Comparison of ENCODE assay signal across 8 cellular contexts in genomic region chr15:48250640-48251076, GRCh38. TPM values are rescaled to one million over a fixed set of nuclear protein-coding genes. Genes with fewer than 3 reads are reported as not detected.
DNase-seq lines count a peak whose midpoint lies in the region; ATAC-seq and TF ChIP-seq lines count a peak whose summit lies in the region.

No MANE protein-coding gene starts in this region.

- H4K20me1 ChIP-seq in IMR-90 (ENCODE audit: insufficient read depth, low read length) (no peaks in the 10 kb centered on the region), OCI-LY3 (ENCODE audit: insufficient read depth, low read length) (no peaks in the 10 kb centered on the region)

- TF ChIP-seq POLR2A in heart left ventricle (IDR thresholded peaks at IDR 0.05) (no peak), IMR-90 (IDR thresholded peaks at IDR 0.05; ENCODE audit: low read depth, low read length) (no peak)

- H3K27me3 ChIP-seq in heart left ventricle (peaks cover 0 to 5% (median 0%) of the 10 kb centered on the region in 9 donors), IMR-90 (ENCODE audit: control insufficient read depth, insufficient read depth, low read length) (peaks cover 6% of the 10 kb centered on the region), OCI-LY3 (ENCODE audit: low read depth, low read length) (peaks cover 15% of the 10 kb centered on the region; the same call in 1 of the 2 replicates), lower lobe of right lung (ENCODE audit: low read depth) (no peaks in the 10 kb centered on the region)

- H2BK120ac ChIP-seq in IMR-90 (ENCODE audit: low read depth, low read length), result no peak overlapping the region

- H3K4me3 ChIP-seq in heart left ventricle (no peak overlapping the region), IMR-90 (ENCODE audit: insufficient read depth, low read depth, low read length) (no peak overlapping the region), OCI-LY3 (ENCODE audit: low read length) (no peak overlapping the region), lower lobe of right lung (no peak overlapping the region)

- H3K4me2 ChIP-seq in IMR-90 (ENCODE audit: low read depth, low read length) (no peak overlapping the region), OCI-LY3 (ENCODE audit: low read length) (no peak overlapping the region)

- H2BK5ac ChIP-seq in IMR-90 (ENCODE audit: low read depth, low read length, poor library complexity, severe bottlenecking), result no peak overlapping the region

- ATAC-seq in heart left ventricle, result peak in 1 of 4 donors; percentile 28
- no peak for ATAC-seq in left ventricle myocardium superior
- peak; percentile 82 for ATAC-seq in IMR-90 (ENCODE audit: low read depth)
- peak in 1 of 2 donors; percentile 34 for ATAC-seq in lower lobe of right lung
- ATAC-seq in HG03135 (IDR thresholded peaks at IDR 0.05; ENCODE audit: unreplicated experiment), result no peak
- no peak for ATAC-seq in HG03469 (IDR thresholded peaks at IDR 0.05; ENCODE audit: unreplicated experiment)

- TF ChIP-seq RAD21 in IMR-90 (IDR thresholded peaks at IDR 0.05; ENCODE audit: low read length), result peak; percentile 77

- dilution Hi-C loops in IMR-90 (cut with HindIII; ENCODE audit: low sequenced_read_pairs, unreplicated experiment), result no loop called here

- no peak overlapping the region for H4K5ac ChIP-seq in IMR-90 (ENCODE audit: low read depth, low read length)

- no peak overlapping the region for H2BK20ac ChIP-seq in IMR-90 (ENCODE audit: low read depth, low read length)

- no peaks in the 10 kb centered on the region for H3K79me1 ChIP-seq in IMR-90 (ENCODE audit: low read depth in 1 of 2, low read length in 2 of 2)

- H3K23ac ChIP-seq in IMR-90 (ENCODE audit: low read depth, low read length), result no peak overlapping the region

- DNase-seq in heart left ventricle (peak in 3 of 5 donors; percentile 9 to 31 (median 20)), left ventricle myocardium superior (no peak), IMR-90 (peak; percentile 79), cerebellum (ENCODE audit: low spot score) (peak; percentile 36), lower lobe of right lung (no peak)

- no peak overlapping the region for H3K56ac ChIP-seq in IMR-90 (ENCODE audit: extremely low read depth, insufficient read depth, low read length)

- no peak overlapping the region for H4K91ac ChIP-seq in IMR-90 (ENCODE audit: insufficient read depth, low read depth, low read length)

- H3K79me2 ChIP-seq in OCI-LY3 (ENCODE audit: low read length), result no peaks in the 10 kb centered on the region

- 33 to 40% (median 39%) methylated on average over 6 of the region's 6 CpGs for WGBS in heart left ventricle, 4 donors
- 14% methylated on average over 1 of the region's 6 CpGs; no CpG with 5 or more reads in 1 of the 2 experiments for WGBS in IMR-90 (ENCODE audit: extremely low coverage in 2 of 2, insufficient read length in 1 of 2), 2 experiments

- no peak overlapping the region for H2AFZ ChIP-seq in IMR-90 (replicated peaks; ENCODE audit: low read length, poor library complexity)
- H2AFZ ChIP-seq in OCI-LY3 (ENCODE audit: low read depth, low read length), result no peak overlapping the region

- TF ChIP-seq CTCF in heart left ventricle (IDR thresholded peaks at IDR 0.05) (peak; percentile 21 to 61 (median 49)), IMR-90 (conservative IDR thresholded peaks at IDR 0.05; ENCODE audit: low read depth, low read length) (peak; percentile 75), OCI-LY3 (IDR thresholded peaks at IDR 0.05; ENCODE audit: low read depth, low read length) (peak; percentile 65), lower lobe of right lung (IDR thresholded peaks at IDR 0.05) (peak; percentile 46)

- no peaks in the 10 kb centered on the region for H3K9me3 ChIP-seq in heart left ventricle
- no peaks in the 10 kb centered on the region for H3K9me3 ChIP-seq in IMR-90 (ENCODE audit: control insufficient read depth, insufficient read depth, low read length)
- no peaks in the 10 kb centered on the region for H3K9me3 ChIP-seq in OCI-LY3 (ENCODE audit: insufficient read depth, low read length)
- no peaks in the 10 kb centered on the region for H3K9me3 ChIP-seq in lower lobe of right lung

- no peak overlapping the region for H2BK15ac ChIP-seq in IMR-90 (ENCODE audit: low read depth, low read length)

- POLR2A ChIA-PET in IMR-90 (lab: Charles Lee; ENCODE audit: unreplicated experiment), result no interaction called here

- no TSS peak for BruUV-seq in IMR-90 (replicated peaks; lab: Mats Ljungman, UMichigan)

- H3K9ac ChIP-seq in IMR-90 (ENCODE audit: low read depth, low read length) (no peak overlapping the region), OCI-LY3 (ENCODE audit: low read length) (no peak overlapping the region)

- CTCF ChIA-PET in IMR-90 (lab: Yijun Ruan, JAX), result interaction anchor here (0.6 to 1.9 kb wide), 3 partner anchors 13 to 260 kb away, joined by 3 to 4 read pairs (median 3); no protein-coding TSS in a partner anchor

- H4K8ac ChIP-seq in IMR-90 (ENCODE audit: low read depth in 2 of 2, low read length in 2 of 2), result no peak overlapping the region

- no peaks in the 10 kb centered on the region for H3K9me1 ChIP-seq in IMR-90 (ENCODE audit: insufficient read depth, low read length)

- H3K27ac ChIP-seq in heart left ventricle (no peak overlapping the region), IMR-90 (ENCODE audit: insufficient read depth, low read length) (no peak overlapping the region), OCI-LY3 (ENCODE audit: low read length) (no peak overlapping the region), lower lobe of right lung (no peak overlapping the region)

- no peak overlapping the region for H3K14ac ChIP-seq in IMR-90 (replicated peaks; ENCODE audit: low read depth, low read length)

- no peaks in the 10 kb centered on the region for H3K4me1 ChIP-seq in heart left ventricle
- no peaks in the 10 kb centered on the region for H3K4me1 ChIP-seq in IMR-90 (ENCODE audit: control insufficient read depth, insufficient read depth, low read length)
- no peaks in the 10 kb centered on the region for H3K4me1 ChIP-seq in OCI-LY3 (ENCODE audit: low read length)
- H3K4me1 ChIP-seq in lower lobe of right lung, result no peaks in the 10 kb centered on the region

- H3K36me3 ChIP-seq in heart left ventricle (no peaks in the 10 kb centered on the region), IMR-90 (ENCODE audit: control insufficient read depth, insufficient read depth, low read length) (no peaks in the 10 kb centered on the region), OCI-LY3 (replicated peaks; ENCODE audit: low read depth, low read length) (no peaks in the 10 kb centered on the region), lower lobe of right lung (no peaks in the 10 kb centered on the region)

- no peak overlapping the region for H3K18ac ChIP-seq in IMR-90 (ENCODE audit: low read depth, low read length)

- H2AK5ac ChIP-seq in IMR-90 (ENCODE audit: low read depth, low read length), result no peak overlapping the region

- no peak overlapping the region for H2AK9ac ChIP-seq in IMR-90 (replicated peaks; ENCODE audit: low read depth, low read length, poor library complexity)

- in situ Hi-C loops in IMR-90 (cut with MboI; ENCODE audit: low sequenced_read_pairs), result no loop called here

- intact Hi-C loops in heart left ventricle (cut with DNase I) (loop anchor here in 4 of 10 donors (5.0 to 10.0 kb wide), 2 partner anchors 138 to 1056 kb away; no protein-coding TSS in a partner anchor), left ventricle myocardium superior (cut with micrococcal nuclease) (no loop called here), IMR-90 (cut with micrococcal nuclease) (loop anchor here (1.0 to 2.0 kb wide), 2 partner anchors 138 to 1054 kb away; no protein-coding TSS in a partner anchor), lower lobe of right lung (cut with DNase I) (no loop called here)

- no peak overlapping the region for H3K4ac ChIP-seq in IMR-90 (ENCODE audit: low read depth, low read length)

TF ChIP-seq in IMR-90, 13 proteins besides CTCF, POLR2A, EP300 and RAD21:
- no peak for TF ChIP-seq BHLHE40 (IDR thresholded peaks at IDR 0.05; ENCODE audit: low read depth, low read length)
- no peak for TF ChIP-seq CEBPB (IDR thresholded peaks at IDR 0.05; ENCODE audit: low read depth, low read length)
- TF ChIP-seq SMC3 (IDR thresholded peaks at IDR 0.05; ENCODE audit: low read depth, low read length), result peak; percentile 61

RNA-seq across cellular contexts. Expression of gene SLC12A1, which starts 44.6 kb away (rescaled TPM):
- total RNA-seq in heart left ventricle, result not detected
- polyA plus RNA-seq in heart left ventricle, result not detected
- total RNA-seq in left ventricle myocardium superior, result not detected
- not detected in 2 replicates for total RNA-seq in IMR-90 (2012; rRNA removed)
- polyA plus RNA-seq in IMR-90 (2012; rRNA removed), result not detected in 2 replicates
- polyA plus RNA-seq in IMR-90 (2012; cell fraction: cytosol; rRNA removed), result not detected in 2 replicates
- not detected in 2 replicates for polyA plus RNA-seq in IMR-90 (2012; cell fraction: nucleus; rRNA removed; ENCODE audit: low replicate concordance)
- 4.0 TPM for total RNA-seq in cerebellum
- total RNA-seq in lower lobe of right lung, result not detected

RNA-seq across cellular contexts. Expression of gene CTXN2, which starts 59.2 kb away (rescaled TPM):
- total RNA-seq in heart left ventricle (not detected), left ventricle myocardium superior (not detected), IMR-90 (2012; rRNA removed) (not detected in 2 replicates), cerebellum (1.00 TPM), lower lobe of right lung (not detected)
- polyA plus RNA-seq in heart left ventricle (not detected), IMR-90 (2012; rRNA removed) (not detected in 2 replicates)
- not detected in 2 replicates for polyA plus RNA-seq in IMR-90 (2012; cell fraction: cytosol; rRNA removed)
- not detected in 2 replicates for polyA plus RNA-seq in IMR-90 (2012; cell fraction: nucleus; rRNA removed; ENCODE audit: low replicate concordance)

Comparison
In these comparisons a context has a peak if more than half of its experiments do, and no peak if none do; other contexts are left out.
1. DNase-seq: peak in heart left ventricle (3 of 5), IMR-90 (single experiment) and cerebellum (single experiment); none in left ventricle myocardium superior (single experiment) and lower lobe of right lung (single experiment).
2. Peak in every context shown above with its lines, with median percentiles within 50 percentile points of each other: CTCF ChIP-seq.